8 cellular contexts compared by ENCODE assay signal in genomic region chr6:73694711-73695411, GRCh38.
A peak's percentile ranks its signal among the peaks of the same experiment; 100 is the strongest.
DNase-seq lines count a peak whose midpoint lies in the region; ATAC-seq and TF ChIP-seq lines count a peak whose summit lies in the region.

No MANE protein-coding gene starts in this region.

- peaks cover 2% of the 10 kb centered on the region for H3K36me3 Mint-ChIP-seq in central memory CD8-positive, alpha-beta T cell (ENCODE audit: insufficient read depth)

- H3K4me3 ChIP-seq in Loucy (ENCODE audit: low read length, poor library complexity, severe bottlenecking) = peak overlapping the region; percentile 78

- no peak for ATAC-seq in central memory CD8-positive, alpha-beta T cell (replicated peaks; ENCODE audit: extremely low read depth, poor library complexity, severe bottlenecking)

- H2AFZ ChIP-seq in Loucy (ENCODE audit: low read length) = peak overlapping the region; percentile 86; the same call in 1 of the 2 replicates

- peaks cover 24% of the 10 kb centered on the region; the same call in 1 of the 2 replicates for H3K79me2 ChIP-seq in Loucy (ENCODE audit: insufficient read depth, low read length)

- peak overlapping the region; percentile 86 for H3K4me2 ChIP-seq in Loucy (ENCODE audit: low read depth, low read length, poor library complexity, severe bottlenecking)

- H3K9ac ChIP-seq in Loucy (ENCODE audit: low read depth, low read length, poor library complexity, severe bottlenecking) = peak overlapping the region; percentile 81

- H3K4me1 ChIP-seq in Loucy (ENCODE audit: insufficient read depth, low read length, poor library complexity, severe bottlenecking) = peaks cover 43% of the 10 kb centered on the region

- H3K4me1 Mint-ChIP-seq in central memory CD8-positive, alpha-beta T cell = peaks cover 16% of the 10 kb centered on the region

- no peaks in the 10 kb centered on the region for H4K20me1 ChIP-seq in Loucy (ENCODE audit: insufficient read depth, low read length, poor library complexity, severe bottlenecking)

- no peaks in the 10 kb centered on the region for H3F3A ChIP-seq in Loucy (ENCODE audit: low read depth)

- H3K27me3 Mint-ChIP-seq in central memory CD8-positive, alpha-beta T cell = peaks cover 95% of the 10 kb centered on the region

- peak overlapping the region; percentile 13 for H3K4me3 Mint-ChIP-seq in central memory CD8-positive, alpha-beta T cell

- no peak for TF ChIP-seq CTCF in Loucy (conservative IDR thresholded peaks at IDR 0.05; ENCODE audit: low read length)

- H3K9me2 ChIP-seq in Loucy (replicated peaks; ENCODE audit: low read depth, low read length) = no peaks in the 10 kb centered on the region

- DNase-seq in AG08395 (ENCODE audit: low spot score) = peak; percentile 57
- DNase-seq in central memory CD8-positive, alpha-beta T cell (ENCODE audit: low spot score in 2 of 2) = no peak
- DNase-seq in midbrain (lab: John Stamatoyannopoulos, UW) = peak; percentile 26
- no peak for DNase-seq in NCI-H187 treated with DMSO at 0.1 percent for 48 hours (lab: John Stamatoyannopoulos, UW)
- DNase-seq in NCI-H2227 (lab: John Stamatoyannopoulos, UW; ENCODE audit: unreplicated experiment) = no peak
- DNase-seq in NK-92 (lab: John Stamatoyannopoulos, UW; ENCODE audit: unreplicated experiment) = no peak
- DNase-seq in stimulated activated naive CD4-positive, alpha-beta T cell treated with Interleukin-2 at 50 U/mL for 16 hours (lab: John Stamatoyannopoulos, UW) = no peak

- H3K27ac Mint-ChIP-seq in central memory CD8-positive, alpha-beta T cell (ENCODE audit: low read depth) = no peak overlapping the region

- no peaks in the 10 kb centered on the region for H3K9me3 ChIP-seq in Loucy (ENCODE audit: insufficient read depth, low read depth, low read length)

- H3K27me3 ChIP-seq in Loucy (ENCODE audit: insufficient read depth, low read length, poor library complexity, severe bottlenecking) = no peaks in the 10 kb centered on the region

- no peaks in the 10 kb centered on the region for H3K9me3 Mint-ChIP-seq in central memory CD8-positive, alpha-beta T cell

- no peaks in the 10 kb centered on the region for H3K36me3 ChIP-seq in Loucy (ENCODE audit: insufficient read depth, low read length)

Comparison
In these comparisons a context has a peak if more than half of its experiments do, and no peak if none do; other contexts are left out.
1. DNase-seq: peak in AG08395 (single experiment) and midbrain (single experiment); none in central memory CD8-positive, alpha-beta T cell (0 of 2), NCI-H187 treated with DMSO at 0.1 percent for 48 hours (single experiment), NCI-H2227 (single experiment), NK-92 (single experiment) and stimulated activated naive CD4-positive, alpha-beta T cell treated with Interleukin-2 at 50 U/mL for 16 hours (single experiment).